ENCODE assay signal across 1 cellular context in genomic region chr3:141797167-141797773, GRCh38.
TF ChIP-seq lines count a peak whose summit lies in the region.

No MANE protein-coding gene starts in this region.

TF ChIP-seq in GM12878, 131 proteins besides CTCF, POLR2A, EP300 and RAD21 (continued from another document):
- TF ChIP-seq HDAC2 (IDR thresholded peaks at IDR 0.05) (no peak), TARDBP (IDR thresholded peaks at IDR 0.05; ENCODE audit: borderline replicate concordance) (no peak)
